In the genomic region with DNA sequence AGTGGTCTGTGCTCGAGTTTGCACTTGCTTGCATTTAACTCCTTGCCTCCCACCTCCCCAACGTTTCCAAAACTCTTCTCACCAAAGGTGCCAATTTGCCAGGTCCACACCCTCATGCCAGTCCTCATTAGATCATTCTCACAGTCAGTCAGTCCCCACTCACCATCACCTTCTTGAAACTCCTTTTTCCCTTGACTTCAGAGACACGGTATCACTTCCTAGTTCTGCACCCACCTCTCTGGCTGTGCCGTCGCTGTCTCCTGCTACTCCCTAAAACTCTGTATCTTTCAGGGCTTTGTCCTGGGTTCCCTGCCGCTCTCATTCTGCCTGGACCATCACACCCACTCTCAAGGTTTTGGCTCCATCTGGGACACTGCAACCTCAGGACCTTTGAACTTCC, we compare ENCODE assay signal across 1 cellular context.
TF ChIP-seq lines count a peak whose summit lies in the region.

No MANE protein-coding gene starts in this region.

TF ChIP-seq in GM12878, 131 proteins besides CTCF, POLR2A, EP300 and RAD21:
- TF ChIP-seq SPI1 (IDR thresholded peaks at IDR 0.05; ENCODE audit: borderline replicate concordance, insufficient read depth, low read depth, low read length) (peak; percentile 58; the same call in 1 of the 2 replicates), MTA2 (IDR thresholded peaks at IDR 0.05; ENCODE audit: low read depth) (no peak), EZH2 (IDR thresholded peaks at IDR 0.05; ENCODE audit: borderline replicate concordance, control insufficient read depth, low read depth, low read length) (no peak)
